ENCODE assay signal across 8 cellular contexts in the genomic region with DNA sequence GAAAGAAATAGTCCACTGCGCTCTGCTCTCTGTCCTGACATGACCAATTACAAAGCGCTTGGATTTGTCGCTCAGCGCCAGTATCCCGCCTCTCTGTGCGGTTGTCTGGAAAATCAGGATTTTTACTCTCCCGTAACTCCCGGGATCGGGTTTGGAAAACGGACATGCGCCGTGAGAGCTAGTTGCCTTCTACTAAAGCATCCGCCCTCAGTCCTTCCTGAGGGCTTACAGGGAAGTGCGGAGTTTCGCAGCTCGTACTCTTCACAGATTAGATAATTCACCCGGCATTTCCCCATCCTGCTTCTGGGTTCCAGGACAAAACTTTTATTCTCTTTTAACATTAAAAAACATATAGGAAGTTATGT. TPM values are rescaled to one million over a fixed set of nuclear protein-coding genes. Genes with fewer than 3 reads are reported as not detected.
DNase-seq lines count a peak whose midpoint lies in the region; ATAC-seq, FAIRE-seq and TF ChIP-seq lines count a peak whose summit lies in the region.

No MANE protein-coding gene starts in this region.

- H3K4me3 ChIP-seq in kidney (ENCODE audit: low read length in 2 of 2) = peak overlapping the region; percentile 86 to 94

- H3K36me3 ChIP-seq in kidney (ENCODE audit: control insufficient read depth in 1 of 2, insufficient read depth in 2 of 2, low read length in 2 of 2) = no peaks in the 10 kb centered on the region

- H3K4me1 ChIP-seq in kidney (ENCODE audit: control insufficient read depth in 1 of 2, insufficient read depth in 1 of 2, low read depth in 1 of 2, low read length in 2 of 2) = peaks cover 0 to 8% of the 10 kb centered on the region in 2 donors

- no peak for TF ChIP-seq CTCF in kidney (IDR thresholded peaks at IDR 0.05; ENCODE audit: borderline replicate concordance, extremely low read depth, insufficient read depth)

- ATAC-seq in GM18909 (IDR thresholded peaks at IDR 0.05; ENCODE audit: poor library complexity, unreplicated experiment) = peak; percentile 42
- ATAC-seq in HG03196 (IDR thresholded peaks at IDR 0.05; ENCODE audit: unreplicated experiment) = peak; percentile 35
- peak; percentile 52 to 60 for ATAC-seq in activated CD4-positive, CD25-positive, alpha-beta regulatory T cell treated with anti-CD3 and anti-CD28 coated beads, Interleukin-2, amount 50 U/mL, for 24 hours

- peak; percentile 96 for DNase-seq in AG08395 (ENCODE audit: low spot score)
- peak; percentile 100 for DNase-seq in NCI-H345 (lab: John Stamatoyannopoulos, UW)
- peak; percentile 90 for DNase-seq in cerebellum (ENCODE audit: low spot score)
- DNase-seq in kidney = peak; percentile 96
- peak; percentile 38 to 48 for DNase-seq in stimulated activated CD4-positive, alpha-beta T cell treated with anti-CD3 and anti-CD28 coated beads, Interleukin-15, amount 100 ng/mL, for 1 hour (ENCODE audit: low read depth in 1 of 2, low spot score in 1 of 2)

- H3K27ac ChIP-seq in kidney (ENCODE audit: low read depth in 2 of 2, low read length in 2 of 2) = peak overlapping the region; percentile 95 to 97

- intact Hi-C loops in kidney (cut with DNase I) = no loop called here

- H3K9ac ChIP-seq in kidney (ENCODE audit: low read length in 2 of 2) = peak overlapping the region; percentile 57 to 91

- no peaks in the 10 kb centered on the region for H3K9me3 ChIP-seq in kidney (ENCODE audit: control insufficient read depth in 1 of 2, low read length in 2 of 2)

- FAIRE-seq in kidney (lab: Jason Lieb, UNC) = peak; percentile 59

RNA-seq across cellular contexts. Expression of a gene that starts 0.4 kb away (rescaled TPM):
- total RNA-seq in cerebellum (21.5 TPM), kidney (17.8 TPM)
- 49.2 TPM for polyA plus RNA-seq in kidney (ENCODE audit: insufficient read depth, low read depth, low replicate concordance)

RNA-seq across cellular contexts. Expression of a gene that starts 0.7 kb away (rescaled TPM):
- total RNA-seq in cerebellum = 11.4 TPM
- total RNA-seq in kidney = 7.6 TPM
- polyA plus RNA-seq in kidney (ENCODE audit: insufficient read depth, low read depth, low replicate concordance) = 2.6 TPM

Comparison
In these comparisons a context has a peak if more than half of its experiments do, and no peak if none do; other contexts are left out.
1. Peak in every context shown above with its lines: DNase-seq, ATAC-seq, H3K4me3 ChIP-seq and H3K27ac ChIP-seq.
2. DNase-seq: peak in every context shown above with its lines; median percentile 100 in NCI-H345; 96 in AG08395; 96 in kidney; 90 in cerebellum; 43 in stimulated activated CD4-positive, alpha-beta T cell treated with anti-CD3 and anti-CD28 coated beads, Interleukin-15, amount 100 ng/mL, for 1 hour.